In the genomic region with DNA sequence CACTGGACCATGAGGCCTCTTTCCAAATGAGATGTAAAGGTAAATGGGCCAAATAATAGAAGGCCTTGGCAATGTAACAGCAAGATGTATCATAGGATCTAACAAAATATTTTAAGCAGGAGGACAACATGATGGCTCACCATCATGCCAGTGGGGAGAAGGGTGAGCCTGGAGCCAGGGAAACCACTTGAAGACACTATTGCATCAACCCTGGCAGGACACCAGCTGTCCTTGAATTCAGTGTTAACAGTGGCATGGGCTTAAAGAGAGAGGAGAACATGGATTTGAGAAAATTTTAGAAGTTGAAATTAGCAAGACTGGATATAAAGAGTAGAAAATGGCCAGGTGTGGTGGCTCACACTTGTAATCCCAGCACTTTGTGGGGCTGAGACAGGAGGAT, we compare ENCODE assay signal across 21 cellular contexts. TPM values are rescaled to one million over a fixed set of nuclear protein-coding genes. Genes with fewer than 3 reads are reported as not detected.
DNase-seq lines count a peak whose midpoint lies in the region; ATAC-seq and TF ChIP-seq lines count a peak whose summit lies in the region.
"Had no signal": no experiment of that assay in that cellular context is flagged by ENCODE, and none has a peak within 500 bp of the region (broad histone marks: within the 10 kb centered on the region; RNA-seq: fewer than 3 reads in every experiment).

No MANE protein-coding gene starts in this region.

- DNase-seq in right cardiac atrium (peak in 2 of 3 donors; percentile 31 to 50), Right ventricle myocardium inferior (ENCODE audit: missing footprints) (no peak), cardiac fibroblast (ENCODE audit: low read depth in 2 of 2) (peak; percentile 13 to 20), left lung (no peak)
- DNase-seq in stimulated activated naive CD8-positive, alpha-beta T cell treated with anti-CD3 and anti-CD28 coated beads, Interleukin-15, Interleukin-2, amounts not matched to agents 100 U/mL and 50 U/mL, for 24 hours = no peak
- DNase-seq: CD8-positive, alpha-beta memory T cell; DMS53; EL; NCI-H1105 treated with DMSO at 0.1 percent for 48 hours; NCI-H1694; NCI-H2107; NCI-H2227 treated with DMSO at 0.1 percent for 48 hours; NCI-H510A treated with DMSO at 0.1 percent for 48 hours; NCI-H774; SJCRH30 had no signal

- H3K9me3 ChIP-seq in right cardiac atrium (ENCODE audit: control insufficient read depth, low read length) (no peaks in the 10 kb centered on the region), left lung (no peaks in the 10 kb centered on the region)
- H3K9me3 ChIP-seq: A549 had no signal

- no peaks in the 10 kb centered on the region for H3K4me1 ChIP-seq in right cardiac atrium (ENCODE audit: control insufficient read depth, insufficient read depth, low read length)
- peaks cover 4 to 21% of the 10 kb centered on the region in 2 donors for H3K4me1 ChIP-seq in left lung
- H3K4me1 ChIP-seq: A549, SJCRH30 had no signal

- no peaks in the 10 kb centered on the region for H3K36me3 ChIP-seq in left lung
- H3K36me3 ChIP-seq: BLaER1 treated with 17β-estradiol and CSF1 and Interleukin-3, amounts not matched to agents 10 nM and 100 nM; SJCRH30 had no signal

- no peak overlapping the region for H3K4me3 ChIP-seq in right cardiac atrium (ENCODE audit: low read length)
- no peak overlapping the region for H3K4me3 ChIP-seq in cardiac fibroblast (replicated peaks in 1 of 2; ENCODE audit: low read depth in 2 of 2, low read length in 2 of 2)
- no peak overlapping the region for H3K4me3 ChIP-seq in left lung
- H3K4me3 ChIP-seq: A549; BLaER1 treated with 17β-estradiol and CSF1 and Interleukin-3, amounts not matched to agents 10 nM and 100 nM; GM12878; SJCRH30 had no signal

- TF ChIP-seq CTCF in cardiac fibroblast (IDR thresholded peaks at IDR 0.05; ENCODE audit: low read depth, low read length) (no peak), left lung (IDR thresholded peaks at IDR 0.05) (no peak)

- no peaks in the 10 kb centered on the region for H3K27me3 ChIP-seq in right cardiac atrium (ENCODE audit: control insufficient read depth, insufficient read depth)
- no peaks in the 10 kb centered on the region for H3K27me3 ChIP-seq in left lung
- H3K27me3 ChIP-seq: BLaER1 treated with 17β-estradiol and CSF1 and Interleukin-3, amounts not matched to agents 10 nM and 100 nM; SJCRH30 had no signal

- ATAC-seq in right cardiac atrium (peak in 1 of 2 donors; percentile 26), Right ventricle myocardium inferior (no peak), left lung (peak; percentile 36), GM21717 (IDR thresholded peaks at IDR 0.05; ENCODE audit: unreplicated experiment) (no peak), HG03108 (IDR thresholded peaks at IDR 0.05; ENCODE audit: unreplicated experiment) (no peak)
- no peak for ATAC-seq in stimulated activated naive CD8-positive, alpha-beta T cell treated with anti-CD3 and anti-CD28 coated beads, Interleukin-15, Interleukin-2, amounts not matched to agents 100 U/mL and 50 U/mL, for 24 hours
- ATAC-seq: A549, GM12878 had no signal

- H3K27ac ChIP-seq in right cardiac atrium (ENCODE audit: low read length) = no peak overlapping the region
- H3K27ac ChIP-seq in left lung = no peak overlapping the region
- H3K27ac ChIP-seq: A549; BLaER1 treated with 17β-estradiol and CSF1 and Interleukin-3, amounts not matched to agents 10 nM and 100 nM; RWPE1; SJCRH30 had no signal

- intact Hi-C loops in right cardiac atrium (cut with DNase I) (no loop called here), Right ventricle myocardium inferior (cut with DNase I) (no loop called here), left lung (cut with DNase I) (no loop called here)

RNA-seq across cellular contexts. Expression of gene RCBTB2, which starts 6.7 kb away (rescaled TPM):
- total RNA-seq in right cardiac atrium (10 to 100 TPM in 3 of 4 donors, 1 to 10 TPM in 1; 9.0 to 17.3 (median 17.0) TPM), Right ventricle myocardium inferior (16.4 TPM), left lung (10 to 100 TPM; 17.1 to 17.2 TPM)
- polyA plus RNA-seq in right cardiac atrium = 13.9 TPM

Comparison
In these comparisons a context has a peak if more than half of its experiments do, and no peak if none do; other contexts are left out.
1. DNase-seq: peak in right cardiac atrium (2 of 3) and cardiac fibroblast (2 of 2); none in Right ventricle myocardium inferior (single experiment), left lung (0 of 2) and stimulated activated naive CD8-positive, alpha-beta T cell treated with anti-CD3 and anti-CD28 coated beads, Interleukin-15, Interleukin-2, amounts not matched to agents 100 U/mL and 50 U/mL, for 24 hours (single experiment).